13 cellular contexts compared by ENCODE assay signal in the genomic region with DNA sequence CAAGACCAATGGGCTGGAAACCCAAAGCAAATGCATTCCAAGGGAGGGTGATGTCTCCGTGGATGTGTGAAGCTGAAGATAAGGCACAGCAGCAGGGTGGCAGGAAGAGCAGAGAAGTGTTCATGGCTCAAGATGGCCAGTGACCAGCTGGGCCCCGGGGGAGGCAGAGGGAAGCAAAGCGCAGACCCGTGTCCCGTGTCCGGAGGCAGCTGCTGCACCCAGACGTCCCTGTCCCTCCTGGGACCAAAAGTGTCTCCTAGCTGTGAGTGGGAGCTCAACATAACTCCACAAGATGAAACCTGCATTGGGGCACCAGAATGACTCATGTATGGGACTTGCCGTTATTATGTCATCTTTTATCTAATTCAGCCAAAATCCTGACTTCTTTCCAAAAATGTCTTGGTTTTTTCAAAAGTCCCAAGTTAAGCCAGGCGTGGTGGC.
DNase-seq lines count a peak whose midpoint lies in the region; ATAC-seq, FAIRE-seq and TF ChIP-seq lines count a peak whose summit lies in the region.
"Had no signal": no experiment of that assay in that cellular context is flagged by ENCODE, and none has a peak within 500 bp of the region (broad histone marks: within the 10 kb centered on the region; RNA-seq: fewer than 3 reads in every experiment).

No MANE protein-coding gene starts in this region.

- H3K4me1 Mint-ChIP-seq in stimulated activated naive CD8-positive, alpha-beta T cell treated with anti-CD3 and anti-CD28 coated beads, Interleukin-15, amount 100 ng/mL, for 72 hours, result no peaks in the 10 kb centered on the region
- peaks cover 4% of the 10 kb centered on the region for H3K4me1 Mint-ChIP-seq in astrocyte (ENCODE audit: low read depth, unreplicated experiment)
- H3K4me1 Mint-ChIP-seq in CD4-positive, alpha-beta T cell (ENCODE audit: low read depth), result no peaks in the 10 kb centered on the region

- peak overlapping the region; percentile 14 for H3K4me2 ChIP-seq in astrocyte (ENCODE audit: low read length)

- no peak overlapping the region for H2AFZ ChIP-seq in astrocyte (ENCODE audit: low read depth, low read length)

- no peak for ATAC-seq in stimulated activated naive CD8-positive, alpha-beta T cell treated with anti-CD3 and anti-CD28 coated beads, Interleukin-15, amount 100 ng/mL, for 72 hours
- ATAC-seq in stimulated activated naive CD8-positive, alpha-beta T cell treated with anti-CD3 and anti-CD28 coated beads, Interleukin-15, Interleukin-2, amounts not matched to agents 100 U/mL and 50 U/mL, for 24 hours, result no peak
- ATAC-seq in Right ventricle myocardium superior (ENCODE audit: poor library complexity) (peak; percentile 67), GM18502 (IDR thresholded peaks at IDR 0.05; ENCODE audit: poor library complexity, unreplicated experiment) (no peak), omental fat pad (ENCODE audit: low FRiP score) (no peak)
- ATAC-seq in CD4-positive, alpha-beta T cell (ENCODE audit: poor library complexity), result no peak
- ATAC-seq: activated T-cell treated with anti-CD3 and anti-CD28 coated beads, Interleukin-2, amount 50 U/mL, for 72 hours had no signal

- H3K4me1 ChIP-seq in astrocyte (ENCODE audit: insufficient read depth, low read length) (peaks cover 16% of the 10 kb centered on the region), tibial nerve (peaks cover 0 to 18% (median 0%) of the 10 kb centered on the region in 4 donors)

- H3K27ac ChIP-seq in astrocyte (ENCODE audit: low read depth, low read length) (no peak overlapping the region), tibial nerve (no peak overlapping the region)
- H3K27ac ChIP-seq in CD4-positive, alpha-beta T cell (ENCODE audit: low read depth, low read length), result no peak overlapping the region

- peaks cover 5% of the 10 kb centered on the region for H3K27me3 Mint-ChIP-seq in stimulated activated naive CD8-positive, alpha-beta T cell treated with anti-CD3 and anti-CD28 coated beads, Interleukin-15, amount 100 ng/mL, for 72 hours
- peaks cover 11% of the 10 kb centered on the region for H3K27me3 Mint-ChIP-seq in astrocyte (ENCODE audit: low read depth, unreplicated experiment)
- H3K27me3 Mint-ChIP-seq in CD4-positive, alpha-beta T cell, result peaks cover 15% of the 10 kb centered on the region

- H4K20me1 ChIP-seq in astrocyte (ENCODE audit: insufficient read depth, low read length), result no peaks in the 10 kb centered on the region

- POLR2A ChIA-PET in CD4-positive, alpha-beta T cell (lab: Charles Lee), result no interaction called here

- H3K27me3 ChIP-seq in astrocyte (ENCODE audit: insufficient read depth, low read length) (no peaks in the 10 kb centered on the region), tibial nerve (no peaks in the 10 kb centered on the region)
- H3K27me3 ChIP-seq in CD4-positive, alpha-beta T cell (ENCODE audit: control insufficient read depth, insufficient read depth, low read length), result peaks cover 2% of the 10 kb centered on the region

- H3K4me3 Mint-ChIP-seq in stimulated activated naive CD8-positive, alpha-beta T cell treated with anti-CD3 and anti-CD28 coated beads, Interleukin-15, amount 100 ng/mL, for 72 hours, result no peak overlapping the region
- no peak overlapping the region for H3K4me3 Mint-ChIP-seq in astrocyte (ENCODE audit: unreplicated experiment)
- H3K4me3 Mint-ChIP-seq in CD4-positive, alpha-beta T cell, result no peak overlapping the region
- H3K4me3 Mint-ChIP-seq: activated T-cell treated with anti-CD3 and anti-CD28 coated beads, Interleukin-2, amount 50 U/mL, for 72 hours had no signal

- no peaks in the 10 kb centered on the region for H3K36me3 Mint-ChIP-seq in astrocyte (ENCODE audit: low read depth, unreplicated experiment)
- H3K36me3 Mint-ChIP-seq in CD4-positive, alpha-beta T cell (ENCODE audit: low read depth), result no peaks in the 10 kb centered on the region

- intact Hi-C loops in Right ventricle myocardium superior (cut with DNase I), result no loop called here
- intact Hi-C loops in CD4-positive, alpha-beta T cell (cut with DNase I, micrococcal nuclease), result no loop called here

- no peaks in the 10 kb centered on the region for H3K36me3 ChIP-seq in astrocyte (ENCODE audit: insufficient read depth, low read length)
- no peaks in the 10 kb centered on the region for H3K36me3 ChIP-seq in tibial nerve

- no peak overlapping the region for H3K9ac ChIP-seq in astrocyte (ENCODE audit: low read length)

- H3K9me3 ChIP-seq in astrocyte (ENCODE audit: insufficient read depth, low read depth, low read length) (no peaks in the 10 kb centered on the region), tibial nerve (no peaks in the 10 kb centered on the region)
- no peaks in the 10 kb centered on the region for H3K9me3 ChIP-seq in CD4-positive, alpha-beta T cell (ENCODE audit: control insufficient read depth, low read length)

- CTCF ChIA-PET in CD4-positive, alpha-beta T cell (lab: Charles Lee), result no interaction called here

- no peaks in the 10 kb centered on the region for H3K9me3 Mint-ChIP-seq in stimulated activated naive CD8-positive, alpha-beta T cell treated with anti-CD3 and anti-CD28 coated beads, Interleukin-15, amount 100 ng/mL, for 72 hours
- H3K9me3 Mint-ChIP-seq in astrocyte (ENCODE audit: unreplicated experiment), result no peaks in the 10 kb centered on the region
- H3K9me3 Mint-ChIP-seq in CD4-positive, alpha-beta T cell, result no peaks in the 10 kb centered on the region
- H3K9me3 Mint-ChIP-seq: activated T-cell treated with anti-CD3 and anti-CD28 coated beads, Interleukin-2, amount 50 U/mL, for 72 hours had no signal

- H3K27ac Mint-ChIP-seq in stimulated activated naive CD8-positive, alpha-beta T cell treated with anti-CD3 and anti-CD28 coated beads, Interleukin-15, amount 100 ng/mL, for 72 hours, result peak overlapping the region; percentile 4 to 27
- H3K27ac Mint-ChIP-seq in astrocyte (ENCODE audit: unreplicated experiment), result no peak overlapping the region
- no peak overlapping the region for H3K27ac Mint-ChIP-seq in CD4-positive, alpha-beta T cell
- H3K27ac Mint-ChIP-seq: activated T-cell treated with anti-CD3 and anti-CD28 coated beads, Interleukin-2, amount 50 U/mL, for 72 hours had no signal

- FAIRE-seq in astrocyte (lab: Jason Lieb, UNC), result no peak
- FAIRE-seq: A204.1 had no signal

- DNase-seq in stimulated activated naive CD8-positive, alpha-beta T cell treated with anti-CD3 and anti-CD28 coated beads, Interleukin-15, amount 100 ng/mL, for 72 hours, result no peak
- no peak for DNase-seq in stimulated activated naive CD8-positive, alpha-beta T cell treated with anti-CD3 and anti-CD28 coated beads, Interleukin-15, Interleukin-2, amounts not matched to agents 100 U/mL and 50 U/mL, for 24 hours
- DNase-seq in astrocyte (ENCODE audit: low read depth) (peak; percentile 79), Right ventricle myocardium superior (no peak), omental fat pad (ENCODE audit: low spot score) (no peak), tibial nerve (ENCODE audit: low spot score in 2 of 2) (no peak)
- DNase-seq in CD4-positive, alpha-beta T cell, result no peak
- DNase-seq: activated T-cell treated with anti-CD3 and anti-CD28 coated beads, Interleukin-2, amount 50 U/mL, for 72 hours; GOT3; Kasumi-1; SHP77 had no signal

- 71 to 74% methylated on average over 9 of the region's 9 CpGs for WGBS in tibial nerve, 2 donors

- no peak overlapping the region for H3K4me3 ChIP-seq in astrocyte (ENCODE audit: insufficient read depth, low read depth, low read length)
- no peak overlapping the region for H3K4me3 ChIP-seq in tibial nerve

- TF ChIP-seq POLR2A in tibial nerve (IDR thresholded peaks at IDR 0.05), result no peak

- H3K79me2 ChIP-seq in astrocyte (ENCODE audit: insufficient read depth, low read length), result no peaks in the 10 kb centered on the region

- TF ChIP-seq CTCF in astrocyte (IDR thresholded peaks at IDR 0.05; ENCODE audit: insufficient read depth, low read depth, low read length), result no peak
- TF ChIP-seq CTCF in CD4-positive, alpha-beta T cell (IDR thresholded peaks at IDR 0.05), result no peak
- no peak for TF ChIP-seq CTCF in omental fat pad (IDR thresholded peaks at IDR 0.05)
- no peak for TF ChIP-seq CTCF in tibial nerve (IDR thresholded peaks at IDR 0.05)

- no peak for TF ChIP-seq EP300 in tibial nerve (IDR thresholded peaks at IDR 0.05)

Comparison
In these comparisons a context has a peak if more than half of its experiments do, and no peak if none do; other contexts are left out.
1. H3K27ac Mint-ChIP-seq: peak in stimulated activated naive CD8-positive, alpha-beta T cell treated with anti-CD3 and anti-CD28 coated beads, Interleukin-15, amount 100 ng/mL, for 72 hours (2 of 2); none in astrocyte (single experiment) and CD4-positive, alpha-beta T cell (single experiment).